In the genomic region with DNA sequence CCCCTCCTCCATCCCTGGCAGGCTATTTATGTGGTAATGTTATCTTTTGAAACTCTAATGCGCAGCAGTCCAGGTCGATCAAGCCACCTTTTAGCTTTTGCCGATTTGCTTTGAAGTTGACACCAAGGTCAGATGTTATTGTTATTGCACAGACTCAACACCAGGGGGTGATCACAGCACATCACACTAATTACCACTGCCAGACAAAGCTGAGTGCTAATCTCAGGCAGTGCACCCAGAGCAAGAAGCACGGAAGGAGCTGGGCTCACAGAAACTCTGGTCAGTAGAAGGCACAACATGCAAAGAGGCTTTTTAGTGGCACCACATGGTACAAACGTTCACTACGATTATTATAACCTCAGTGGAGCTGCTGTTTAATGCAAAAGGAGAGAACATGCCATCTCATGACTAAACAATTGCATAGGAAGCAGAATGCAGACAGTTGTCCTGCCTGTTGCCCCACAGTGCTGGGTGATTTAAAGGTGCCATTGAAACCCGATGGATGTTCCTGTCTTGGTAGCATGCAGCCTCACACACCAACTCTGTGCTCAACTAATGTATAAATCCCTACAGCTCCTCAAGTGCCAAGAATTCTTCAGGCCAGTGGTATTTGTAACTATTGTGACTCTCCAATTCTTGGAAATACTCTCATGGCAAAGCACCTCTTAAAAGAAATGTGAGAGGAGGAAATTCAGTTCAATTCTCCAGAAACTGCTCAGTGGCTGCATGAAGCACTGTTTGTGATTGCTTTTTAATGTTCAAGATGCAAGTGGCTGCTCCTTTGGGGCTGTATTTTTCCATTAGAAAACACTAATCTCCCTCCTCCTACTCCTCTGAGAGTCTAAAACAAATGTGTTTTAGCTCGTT, we compare ENCODE assay signal across 8 cellular contexts.
A peak's percentile ranks its signal among the peaks of the same experiment; 100 is the strongest.
DNase-seq lines count a peak whose midpoint lies in the region; ATAC-seq and TF ChIP-seq lines count a peak whose summit lies in the region.

No MANE protein-coding gene starts in this region.

- no peak overlapping the region for H3K4me3 Mint-ChIP-seq in T-cell
- H3K4me3 Mint-ChIP-seq in brain, result peak overlapping the region in 1 of 5 experiments; percentile 7

- ATAC-seq in HG02763 (IDR thresholded peaks at IDR 0.05; ENCODE audit: unreplicated experiment) (peak; percentile 93), T-cell (replicated peaks in 1 of 4) (peak; percentile 75 to 95 (median 81))

- in situ Hi-C loops in GM13976 (cut with MboI; ENCODE audit: low sequenced_read_pairs, unreplicated experiment), result loop anchor here (25.0 kb wide), 1 partner anchor 455 kb away; no protein-coding TSS in a partner anchor

- CTCF ChIA-PET in T-cell (lab: Charles Lee), result interaction anchor here (0.5 to 1.3 kb wide), 8 partner anchors 9 to 1473 kb away, joined by 3 to 9 read pairs (median 3); no protein-coding TSS in a partner anchor

- H3K9me3 Mint-ChIP-seq in T-cell (no peaks in the 10 kb centered on the region), brain (peaks cover 13 to 23% (median 17%) of the 10 kb centered on the region in 5 experiments)

- TF ChIP-seq CTCF in 22Rv1 (IDR thresholded peaks at IDR 0.05), result peak; percentile 89
- TF ChIP-seq CTCF in GM13976 (IDR thresholded peaks at IDR 0.05; ENCODE audit: borderline replicate concordance, control extremely low read depth, extremely low read depth, insufficient read depth, missing control alignments), result peak; percentile 75
- peak; percentile 87 to 89 for TF ChIP-seq CTCF in brain (conservative IDR thresholded peaks at IDR 0.05)

- H3K4me1 Mint-ChIP-seq in T-cell (peaks cover 4 to 13% (median 5%) of the 10 kb centered on the region in 3 donors), brain (peaks cover 20% of the 10 kb centered on the region)

- no peak overlapping the region for H3K27ac ChIP-seq in 22Rv1

- POLR2A ChIA-PET in T-cell (lab: Charles Lee), result no interaction called here

- H3K27ac Mint-ChIP-seq in T-cell (no peak overlapping the region), brain (peak overlapping the region; percentile 38 to 78 (median 59))

- DNase-seq in GM13976 (ENCODE audit: low spot score) (peak; percentile 27), NCI-H1417 (lab: John Stamatoyannopoulos, UW) (peak; percentile 63 to 88 (median 67)), T-cell (peak in 32 of 34 experiments; percentile 1 to 55 (median 26)), iPS-NIHi11 (ENCODE audit: low spot score) (peak; percentile 76), smooth muscle cell of the brain vasculature (ENCODE audit: low read depth, low spot score) (peak; percentile 44)

- H3K36me3 Mint-ChIP-seq in T-cell (no peaks in the 10 kb centered on the region), brain (peaks cover 14% of the 10 kb centered on the region)

- H3K27me3 Mint-ChIP-seq in T-cell, result peaks cover 4 to 6% of the 10 kb centered on the region in 2 donors
- H3K27me3 Mint-ChIP-seq in brain, result no peaks in the 10 kb centered on the region

Comparison
In these comparisons a context has a peak if more than half of its experiments do, and no peak if none do; other contexts are left out.
1. DNase-seq: peak in every context shown above with its lines; median percentile 76 in iPS-NIHi11; 67 in NCI-H1417; 44 in smooth muscle cell of the brain vasculature; 27 in GM13976; 26 in T-cell.
2. H3K27ac Mint-ChIP-seq: peak in brain (5 of 5); none in T-cell (0 of 2).
3. Peak in every context shown above with its lines, with median percentiles within 50 percentile points of each other: CTCF ChIP-seq.